ENCODE assay signal across 1 cellular context in the genomic region with DNA sequence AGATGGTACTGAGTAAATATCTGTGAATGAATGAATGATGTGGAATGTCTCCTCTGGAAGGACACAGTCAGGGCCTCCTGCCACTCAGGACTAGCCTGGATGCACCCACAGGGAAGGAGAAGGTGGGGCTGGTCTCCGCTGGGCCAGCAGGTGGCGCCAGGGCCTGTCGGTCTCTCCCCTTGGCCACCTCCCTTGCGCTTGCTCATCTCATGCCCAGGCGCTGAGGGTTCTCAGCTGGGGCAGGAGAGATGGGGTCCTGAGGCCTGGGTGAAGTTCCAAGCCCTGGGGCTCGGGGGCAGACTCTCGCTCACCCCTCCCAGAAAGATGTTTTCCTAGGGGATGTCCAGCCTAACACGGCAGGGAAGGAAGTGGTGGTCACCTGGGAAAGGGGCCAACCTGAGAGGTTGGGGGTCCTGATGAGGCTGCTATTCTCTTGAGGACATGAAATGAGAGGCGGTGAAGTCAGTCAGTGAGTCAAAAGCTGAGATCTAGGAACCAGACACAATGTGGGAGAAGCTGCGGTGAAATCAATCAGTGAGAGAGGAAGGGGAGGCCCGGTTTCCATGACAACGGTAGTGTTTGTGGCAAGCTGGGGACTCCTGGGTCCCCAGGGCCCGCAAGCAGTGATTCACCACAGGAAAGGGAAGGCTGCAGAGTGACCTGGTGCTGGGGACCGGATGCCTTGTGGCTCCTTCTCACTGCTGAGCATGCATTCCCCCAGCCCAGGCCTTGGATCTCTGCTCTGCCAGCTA.
A peak's percentile ranks its signal among the peaks of the same experiment; 100 is the strongest.
TF ChIP-seq lines count a peak whose summit lies in the region.

No MANE protein-coding gene starts in this region.

TF ChIP-seq in GM12878, 131 proteins besides CTCF, POLR2A, EP300 and RAD21 (continued from another document and continues in another):
- TF ChIP-seq, protein P1, sequence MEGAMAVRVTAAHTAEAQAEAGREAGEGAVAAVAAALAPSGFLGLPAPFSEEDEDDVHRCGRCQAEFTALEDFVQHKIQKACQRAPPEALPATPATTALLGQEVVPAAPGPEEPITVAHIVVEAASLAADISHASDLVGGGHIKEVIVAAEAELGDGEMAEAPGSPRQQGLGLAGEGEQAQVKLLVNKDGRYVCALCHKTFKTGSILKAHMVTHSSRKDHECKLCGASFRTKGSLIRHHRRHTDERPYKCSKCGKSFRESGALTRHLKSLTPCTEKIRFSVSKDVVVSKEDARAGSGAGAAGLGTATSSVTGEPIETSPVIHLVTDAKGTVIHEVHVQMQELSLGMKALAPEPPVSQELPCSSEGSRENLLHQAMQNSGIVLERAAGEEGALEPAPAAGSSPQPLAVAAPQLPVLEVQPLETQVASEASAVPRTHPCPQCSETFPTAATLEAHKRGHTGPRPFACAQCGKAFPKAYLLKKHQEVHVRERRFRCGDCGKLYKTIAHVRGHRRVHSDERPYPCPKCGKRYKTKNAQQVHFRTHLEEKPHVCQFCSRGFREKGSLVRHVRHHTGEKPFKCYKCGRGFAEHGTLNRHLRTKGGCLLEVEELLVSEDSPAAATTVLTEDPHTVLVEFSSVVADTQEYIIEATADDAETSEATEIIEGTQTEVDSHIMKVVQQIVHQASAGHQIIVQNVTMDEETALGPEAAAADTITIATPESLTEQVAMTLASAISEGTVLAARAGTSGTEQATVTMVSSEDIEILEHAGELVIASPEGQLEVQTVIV (IDR thresholded peaks at IDR 0.05; ENCODE audit: borderline replicate concordance, partially characterized antibody) = no peak
- TF ChIP-seq BCL11A (IDR thresholded peaks at IDR 0.05; ENCODE audit: low read depth, low read length) (peak; percentile 94), CHD4 (IDR thresholded peaks at IDR 0.05) (no peak), CBFB (IDR thresholded peaks at IDR 0.05; ENCODE audit: low read depth) (peak; percentile 98), PAX5 (IDR thresholded peaks at IDR 0.05; ENCODE audit: borderline replicate concordance, low read depth, low read length) (peak; percentile 93), FOS (IDR thresholded peaks at IDR 0.05; ENCODE audit: borderline replicate concordance, extremely low read depth, insufficient read length) (no peak), BMI1 (IDR thresholded peaks at IDR 0.05; ENCODE audit: borderline replicate concordance) (peak; percentile 100), ZBTB11 (CRISPR knock-in tag; IDR thresholded peaks at IDR 0.05) (no peak), CHD1 (IDR thresholded peaks at IDR 0.05; ENCODE audit: low read depth, low read length) (peak; percentile 22; the same call in 1 of the 2 replicates), CREB1 (IDR thresholded peaks at IDR 0.05; ENCODE audit: low read depth) (no peak), CEBPB (IDR thresholded peaks at IDR 0.05; ENCODE audit: borderline replicate concordance in 1 of 2, low read depth in 2 of 2, low read length in 2 of 2) (no peak), CBX5 (IDR thresholded peaks at IDR 0.05; ENCODE audit: low read depth) (no peak), MEF2B (IDR thresholded peaks at IDR 0.05; ENCODE audit: partially characterized antibody, poor library complexity, severe bottlenecking) (peak; percentile 99), POU2F2 (IDR thresholded peaks at IDR 0.05; ENCODE audit: borderline replicate concordance, low read depth, low read length) (peak; percentile 90), NFYA (IDR thresholded peaks at IDR 0.05; ENCODE audit: borderline replicate concordance, low read depth, low read length) (no peak), RB1 (IDR thresholded peaks at IDR 0.05; ENCODE audit: borderline replicate concordance) (no peak), BCL3 (IDR thresholded peaks at IDR 0.05; ENCODE audit: borderline replicate concordance, insufficient read depth, low read depth, low read length, poor library complexity, severe bottlenecking) (peak; percentile 95), MTA3 (IDR thresholded peaks at IDR 0.05; ENCODE audit: borderline replicate concordance, low read length) (no peak), HCFC1 (IDR thresholded peaks at IDR 0.05; ENCODE audit: low read length) (no peak), DPF2 (IDR thresholded peaks at IDR 0.05) (peak; percentile 96), ZNF207 (IDR thresholded peaks at IDR 0.05; ENCODE audit: borderline replicate concordance) (peak; percentile 85; the same call in 1 of the 2 replicates), WRNIP1 (IDR thresholded peaks at IDR 0.05; ENCODE audit: borderline replicate concordance, low read depth, low read length) (no peak), NR2C2 (IDR thresholded peaks at IDR 0.05; ENCODE audit: borderline replicate concordance, control insufficient read depth, insufficient read length, low read depth) (no peak), POLR2AphosphoS2 (IDR thresholded peaks at IDR 0.05; ENCODE audit: low read depth, low read length) (no peak), NKRF (conservative IDR thresholded peaks at IDR 0.05) (no peak; the same call in 1 of the 2 replicates), TAF1 (IDR thresholded peaks at IDR 0.05; ENCODE audit: borderline replicate concordance, low read depth, low read length) (no peak), EED (IDR thresholded peaks at IDR 0.05; ENCODE audit: low read depth) (peak; percentile 99), KDM1A (IDR thresholded peaks at IDR 0.05; ENCODE audit: borderline replicate concordance) (no peak), HDGF (IDR thresholded peaks at IDR 0.05) (no peak), ETV6 (conservative IDR thresholded peaks at IDR 0.05 in 1 of 2, IDR thresholded peaks at IDR 0.05 in 1 of 2; ENCODE audit: borderline replicate concordance in 1 of 2, low read depth in 1 of 2) (peak in 1 of 2 experiments; percentile 90; a peak in 2 of 4 replicates), SMC3 (IDR thresholded peaks at IDR 0.05; ENCODE audit: borderline replicate concordance, low read length) (peak; percentile 97), ZNF592 (IDR thresholded peaks at IDR 0.05) (no peak), SREBF2 (IDR thresholded peaks at IDR 0.05; ENCODE audit: low read length) (no peak), BRCA1 (IDR thresholded peaks at IDR 0.05; ENCODE audit: low read depth, low read length) (no peak), SMARCA5 (IDR thresholded peaks at IDR 0.05) (peak; percentile 99), KAT2A (conservative IDR thresholded peaks at IDR 0.05; ENCODE audit: control insufficient read depth, low read depth, low read length) (no peak), PAX8 (IDR thresholded peaks at IDR 0.05) (no peak), SPI1 (IDR thresholded peaks at IDR 0.05; ENCODE audit: borderline replicate concordance, insufficient read depth, low read depth, low read length) (peak; percentile 72; the same call in 1 of the 2 replicates), CHD2 (IDR thresholded peaks at IDR 0.05; ENCODE audit: borderline replicate concordance, low read depth, low read length) (peak; percentile 13; the same call in 1 of the 2 replicates), FOXK2 (IDR thresholded peaks at IDR 0.05) (no peak), NFIC (IDR thresholded peaks at IDR 0.05; ENCODE audit: low read depth, low read length) (no peak), SIN3A (IDR thresholded peaks at IDR 0.05; ENCODE audit: low read depth, low read length) (0 out of 2 replicates have a peak, but pooled peaks have one; percentile 6)
- TF ChIP-seq, protein P2, sequence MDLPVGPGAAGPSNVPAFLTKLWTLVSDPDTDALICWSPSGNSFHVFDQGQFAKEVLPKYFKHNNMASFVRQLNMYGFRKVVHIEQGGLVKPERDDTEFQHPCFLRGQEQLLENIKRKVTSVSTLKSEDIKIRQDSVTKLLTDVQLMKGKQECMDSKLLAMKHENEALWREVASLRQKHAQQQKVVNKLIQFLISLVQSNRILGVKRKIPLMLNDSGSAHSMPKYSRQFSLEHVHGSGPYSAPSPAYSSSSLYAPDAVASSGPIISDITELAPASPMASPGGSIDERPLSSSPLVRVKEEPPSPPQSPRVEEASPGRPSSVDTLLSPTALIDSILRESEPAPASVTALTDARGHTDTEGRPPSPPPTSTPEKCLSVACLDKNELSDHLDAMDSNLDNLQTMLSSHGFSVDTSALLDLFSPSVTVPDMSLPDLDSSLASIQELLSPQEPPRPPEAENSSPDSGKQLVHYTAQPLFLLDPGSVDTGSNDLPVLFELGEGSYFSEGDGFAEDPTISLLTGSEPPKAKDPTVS (IDR thresholded peaks at IDR 0.05; ENCODE audit: low read depth, low read length) = no peak
- TF ChIP-seq, protein P3, sequence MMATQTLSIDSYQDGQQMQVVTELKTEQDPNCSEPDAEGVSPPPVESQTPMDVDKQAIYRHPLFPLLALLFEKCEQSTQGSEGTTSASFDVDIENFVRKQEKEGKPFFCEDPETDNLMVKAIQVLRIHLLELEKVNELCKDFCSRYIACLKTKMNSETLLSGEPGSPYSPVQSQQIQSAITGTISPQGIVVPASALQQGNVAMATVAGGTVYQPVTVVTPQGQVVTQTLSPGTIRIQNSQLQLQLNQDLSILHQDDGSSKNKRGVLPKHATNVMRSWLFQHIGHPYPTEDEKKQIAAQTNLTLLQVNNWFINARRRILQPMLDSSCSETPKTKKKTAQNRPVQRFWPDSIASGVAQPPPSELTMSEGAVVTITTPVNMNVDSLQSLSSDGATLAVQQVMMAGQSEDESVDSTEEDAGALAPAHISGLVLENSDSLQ (IDR thresholded peaks at IDR 0.05) = peak; percentile 71
